ENCODE assay signal across 24 cellular contexts in genomic region chr17:70604854-70605253, GRCh38.
DNase-seq lines count a peak whose midpoint lies in the region; ATAC-seq, FAIRE-seq and TF ChIP-seq lines count a peak whose summit lies in the region.
"Had no signal": no experiment of that assay in that cellular context is flagged by ENCODE, and none has a peak within 500 bp of the region (broad histone marks: within the 10 kb centered on the region; RNA-seq: fewer than 3 reads in every experiment).

No MANE protein-coding gene starts in this region.

- H3K4me1 Mint-ChIP-seq in neural crest cell: peaks cover 30% of the 10 kb centered on the region
- H3K4me1 Mint-ChIP-seq: memory B cell, naive B cell had no signal

- H3K27me3 ChIP-seq in smooth muscle cell (ENCODE audit: low read depth): no peaks in the 10 kb centered on the region

- POLR2A ChIA-PET in OCI-LY7 (lab: Charles Lee): interaction anchor here (0.5 kb wide), 1 partner anchor 849 kb away, joined by 3 read pairs; no protein-coding TSS in a partner anchor

- 53% methylated on average over 1 of the region's 1 CpG for WGBS in smooth muscle cell (ENCODE audit: low lambda C conversion rate)

- TF ChIP-seq POLR2A in H54 (IDR thresholded peaks at IDR 0.05; ENCODE audit: low read depth, low read length): no peak

- CTCF ChIA-PET in OCI-LY7 (lab: Charles Lee; ENCODE audit: unreplicated experiment): no interaction called here

- intact Hi-C loops in OCI-LY7 (cut with micrococcal nuclease; ENCODE audit: unreplicated experiment): no loop called here

- no peaks in the 10 kb centered on the region for H3K9me3 Mint-ChIP-seq in neural crest cell
- H3K9me3 Mint-ChIP-seq: activated naive CD4-positive, alpha-beta T cell treated with anti-CD3 and anti-CD28 coated beads for 36 hours; activated T-cell treated with anti-CD3 and anti-CD28 coated beads, Interleukin-2, amount 50 U/mL, for 4 hours; memory B cell; naive B cell had no signal

- H3K79me2 ChIP-seq in OCI-LY7 (ENCODE audit: insufficient read depth, low read depth, low read length) (no peaks in the 10 kb centered on the region), smooth muscle cell (ENCODE audit: low read depth) (no peaks in the 10 kb centered on the region)

- H3K36me3 ChIP-seq in OCI-LY7 (ENCODE audit: insufficient read depth, low read length) (no peaks in the 10 kb centered on the region), smooth muscle cell (ENCODE audit: low read depth) (no peaks in the 10 kb centered on the region)
- H3K36me3 ChIP-seq: HAP-1 had no signal

- no peak overlapping the region for H3K4me3 Mint-ChIP-seq in neural crest cell
- H3K4me3 Mint-ChIP-seq: activated CD8-positive, alpha-beta T cell treated with anti-CD3 and anti-CD28 coated beads, Interleukin-2, amount 10 ng/mL, durations not matched to agents 7 days and 5 days; activated naive CD4-positive, alpha-beta T cell treated with anti-CD3 and anti-CD28 coated beads for 36 hours; activated T-cell treated with anti-CD3 and anti-CD28 coated beads, Interleukin-2, amount 50 U/mL, for 4 hours; memory B cell; naive B cell had no signal

- no peaks in the 10 kb centered on the region for H3F3A ChIP-seq in smooth muscle cell (ENCODE audit: low read depth)

- H3K36me3 Mint-ChIP-seq in neural crest cell (ENCODE audit: low read depth): no peaks in the 10 kb centered on the region
- H3K36me3 Mint-ChIP-seq: memory B cell, naive B cell had no signal

- peak; percentile 36 for FAIRE-seq in H54 (lab: Jason Lieb, UNC)

- no peak overlapping the region for H3K4me2 ChIP-seq in OCI-LY7 (ENCODE audit: low read length)
- no peak overlapping the region for H3K4me2 ChIP-seq in smooth muscle cell

- TF ChIP-seq CTCF in OCI-LY7 (conservative IDR thresholded peaks at IDR 0.05; ENCODE audit: low read length) (peak; percentile 27; the same call in 1 of the 2 replicates), neural crest cell (conservative IDR thresholded peaks at IDR 0.05) (no peak), smooth muscle cell (IDR thresholded peaks at IDR 0.05; ENCODE audit: borderline replicate concordance, insufficient read depth, poor library complexity, severe bottlenecking) (no peak)

- H2AFZ ChIP-seq in OCI-LY7 (ENCODE audit: low read length) (no peak overlapping the region), smooth muscle cell (ENCODE audit: low read depth) (no peak overlapping the region)

- ATAC-seq in HG02763 (IDR thresholded peaks at IDR 0.05; ENCODE audit: unreplicated experiment): no peak
- ATAC-seq: activated CD8-positive, alpha-beta T cell treated with anti-CD3 and anti-CD28 coated beads, Interleukin-2, amount 10 ng/mL, durations not matched to agents 7 days and 5 days; activated T-cell treated with anti-CD3 and anti-CD28 coated beads, Interleukin-2, amount 50 U/mL, for 4 hours; stimulated activated naive CD8-positive, alpha-beta T cell treated with anti-CD3 and anti-CD28 coated beads, Interleukin-15, Interleukin-2, amounts not matched to agents 100 U/mL and 50 U/mL, for 24 hours had no signal

- H3K4me3 ChIP-seq in OCI-LY7 (ENCODE audit: low read depth, low read length, poor library complexity, severe bottlenecking): no peak overlapping the region
- no peak overlapping the region for H3K4me3 ChIP-seq in smooth muscle cell
- H3K4me3 ChIP-seq: HAP-1 had no signal

- H4K20me1 ChIP-seq in OCI-LY7 (ENCODE audit: insufficient read depth, low read length) (no peaks in the 10 kb centered on the region), smooth muscle cell (ENCODE audit: low read depth) (no peaks in the 10 kb centered on the region)

- DNase-seq in H54 (ENCODE audit: insufficient read length, low spot score): no peak
- no peak for DNase-seq in OCI-LY7 (ENCODE audit: low spot score)
- DNase-seq in neural crest cell (ENCODE audit: low read depth, low spot score): no peak
- no peak for DNase-seq in NCI-H2196 (lab: John Stamatoyannopoulos, UW; ENCODE audit: unreplicated experiment)
- DNase-seq in smooth muscle cell (lab: John Stamatoyannopoulos, UW; ENCODE audit: unreplicated experiment): no peak
- DNase-seq in effector CD8-positive, alpha-beta T cell (lab: John Stamatoyannopoulos, UW): no peak
- DNase-seq: activated CD8-positive, alpha-beta T cell treated with anti-CD3 and anti-CD28 coated beads, Interleukin-2, amount 10 ng/mL, durations not matched to agents 7 days and 5 days; activated naive CD4-positive, alpha-beta T cell treated with anti-CD3 and anti-CD28 coated beads for 36 hours; activated T-cell treated with anti-CD3 and anti-CD28 coated beads, Interleukin-2, amount 50 U/mL, for 4 hours; anterior cingulate cortex; Calu3; cerebellar nuclear complex; KBM-7; naive B cell; NCI-H187; NCI-H345; posterior cingulate gyrus; SHP77 treated with DMSO at 0.1 percent for 48 hours; stimulated activated naive CD8-positive, alpha-beta T cell treated with anti-CD3 and anti-CD28 coated beads, Interleukin-15, Interleukin-2, amounts not matched to agents 100 U/mL and 50 U/mL, for 24 hours had no signal

- H3K27ac Mint-ChIP-seq in neural crest cell (ENCODE audit: unreplicated experiment): peak overlapping the region; percentile 35
- H3K27ac Mint-ChIP-seq: activated CD8-positive, alpha-beta T cell treated with anti-CD3 and anti-CD28 coated beads, Interleukin-2, amount 10 ng/mL, durations not matched to agents 7 days and 5 days; activated naive CD4-positive, alpha-beta T cell treated with anti-CD3 and anti-CD28 coated beads for 36 hours; memory B cell; naive B cell had no signal

- H3K27ac ChIP-seq in OCI-LY7 (ENCODE audit: low read depth, low read length, poor library complexity, severe bottlenecking) (no peak overlapping the region), cingulate gyrus (ENCODE audit: low read depth, low read length) (peak overlapping the region; percentile 30), smooth muscle cell (ENCODE audit: low read depth) (no peak overlapping the region)
- H3K27ac ChIP-seq: VCaP had no signal

- H3K27me3 Mint-ChIP-seq in neural crest cell (ENCODE audit: low read depth): no peaks in the 10 kb centered on the region
- H3K27me3 Mint-ChIP-seq: memory B cell had no signal

- no peaks in the 10 kb centered on the region for H3K4me1 ChIP-seq in OCI-LY7 (ENCODE audit: insufficient read depth, low read length, poor library complexity, severe bottlenecking)
- H3K4me1 ChIP-seq in smooth muscle cell (ENCODE audit: low read depth): no peaks in the 10 kb centered on the region
- H3K4me1 ChIP-seq: HAP-1 had no signal

- H3K9me2 ChIP-seq in OCI-LY7 (ENCODE audit: insufficient read depth, low read length): no peaks in the 10 kb centered on the region

- no TSS peak for BruUV-seq in OCI-LY7 (replicated peaks; lab: Mats Ljungman, UMichigan)

- no peak overlapping the region for H3K9ac ChIP-seq in smooth muscle cell (ENCODE audit: low read depth)

- H3K9me3 ChIP-seq in OCI-LY7 (ENCODE audit: low read length) (no peaks in the 10 kb centered on the region), smooth muscle cell (replicated peaks; ENCODE audit: low read depth) (no peaks in the 10 kb centered on the region)
- H3K9me3 ChIP-seq: HAP-1 had no signal
